16 cellular contexts compared by ENCODE assay signal in the genomic region with DNA sequence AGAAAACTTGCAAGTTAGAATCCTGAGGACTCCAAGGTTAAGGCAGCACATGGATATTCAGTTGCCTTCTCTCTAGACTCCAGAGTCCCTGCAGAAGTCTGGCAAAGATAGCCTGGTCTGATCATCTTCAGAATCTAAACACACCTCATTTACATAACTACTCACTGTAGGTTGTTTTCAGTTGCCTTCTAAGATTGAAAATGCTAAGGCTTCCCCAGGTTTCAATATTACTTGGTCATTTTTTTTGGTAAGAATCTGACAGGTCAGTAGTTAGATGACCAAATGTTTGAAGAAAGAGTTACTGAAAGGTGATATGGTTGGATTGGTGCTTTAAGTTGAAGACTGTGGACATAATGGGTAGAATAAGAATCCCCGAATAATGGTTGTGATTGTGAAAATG.
DNase-seq lines count a peak whose midpoint lies in the region; ATAC-seq, FAIRE-seq and TF ChIP-seq lines count a peak whose summit lies in the region.
"Had no signal": no experiment of that assay in that cellular context is flagged by ENCODE, and none has a peak within 500 bp of the region (broad histone marks: within the 10 kb centered on the region; RNA-seq: fewer than 3 reads in every experiment).

No MANE protein-coding gene starts in this region.

- H3K79me2 ChIP-seq in keratinocyte (ENCODE audit: control insufficient read depth, insufficient read depth, low read length): no peaks in the 10 kb centered on the region

- TF ChIP-seq CTCF in keratinocyte (optimal IDR thresholded peaks at IDR 0.05 in 1 of 3, IDR thresholded peaks at IDR 0.05 in 1 of 3, conservative IDR thresholded peaks at IDR 0.05 in 1 of 3; ENCODE audit: extremely low read depth in 1 of 3, insufficient read depth in 2 of 3, low read length in 3 of 3) (no peak), WERI-Rb-1 (IDR thresholded peaks at IDR 0.05; ENCODE audit: low read depth, low read length) (no peak)

- peaks cover 28% of the 10 kb centered on the region for H3K4me1 ChIP-seq in keratinocyte (ENCODE audit: control insufficient read depth, extremely low read depth, insufficient read depth, low read length)

- H4K20me1 ChIP-seq in keratinocyte (ENCODE audit: control insufficient read depth, extremely low read depth, insufficient read depth, low read length): no peaks in the 10 kb centered on the region

- H3K9me3 ChIP-seq in keratinocyte (ENCODE audit: control insufficient read depth, low read depth, low read length) (no peaks in the 10 kb centered on the region), WERI-Rb-1 (ENCODE audit: severe bottlenecking) (no peaks in the 10 kb centered on the region)
- H3K9me3 ChIP-seq: adrenal gland, neutrophil, tibial nerve had no signal

- H3K36me3 ChIP-seq in keratinocyte (ENCODE audit: control insufficient read depth in 2 of 2, extremely low read depth in 1 of 2, insufficient read depth in 2 of 2, low read length in 2 of 2) (no peaks in the 10 kb centered on the region), WERI-Rb-1 (no peaks in the 10 kb centered on the region)
- H3K36me3 ChIP-seq: adrenal gland, neutrophil, tibial nerve had no signal

- no peak overlapping the region for H3K4me2 ChIP-seq in keratinocyte (ENCODE audit: control insufficient read depth, extremely low read depth, insufficient read depth, low read depth, low read length)

- ATAC-seq in GM18858 (IDR thresholded peaks at IDR 0.05; ENCODE audit: unreplicated experiment) (peak; percentile 96), GM21619 (IDR thresholded peaks at IDR 0.05; ENCODE audit: unreplicated experiment) (peak; percentile 80), HG03196 (IDR thresholded peaks at IDR 0.05; ENCODE audit: unreplicated experiment) (peak; percentile 76)

- dilution Hi-C loops in keratinocyte (cut with MboI; ENCODE audit: extremely low pct_ligation_motif_present, low sequenced_read_pairs): no loop called here

- no peaks in the 10 kb centered on the region for H3K27me3 ChIP-seq in keratinocyte (ENCODE audit: control insufficient read depth, extremely low read depth, insufficient read depth, low read length)
- H3K27me3 ChIP-seq in WERI-Rb-1 (ENCODE audit: insufficient read depth, low read depth, severe bottlenecking): no peaks in the 10 kb centered on the region
- H3K27me3 ChIP-seq: adrenal gland, neutrophil, tibial nerve had no signal

- H3K9ac ChIP-seq in keratinocyte (ENCODE audit: control insufficient read depth, extremely low read depth, insufficient read depth, low read length): no peak overlapping the region

- FAIRE-seq in keratinocyte (lab: Jason Lieb, UNC): peak; percentile 13

- H3K4me3 ChIP-seq in keratinocyte (ENCODE audit: control insufficient read depth in 2 of 3, extremely low read depth in 1 of 3, insufficient read depth in 2 of 3, low read depth in 1 of 3, low read length in 3 of 3) (no peak overlapping the region), WERI-Rb-1 (ENCODE audit: low read depth, low read length) (no peak overlapping the region)
- H3K4me3 ChIP-seq: adrenal gland, tibial nerve had no signal

- H3K27ac ChIP-seq in keratinocyte (ENCODE audit: control insufficient read depth, insufficient read depth, low read length): no peak overlapping the region
- H3K27ac ChIP-seq in WERI-Rb-1: no peak overlapping the region
- H3K27ac ChIP-seq: adrenal gland, neutrophil, tibial nerve had no signal

- H2AFZ ChIP-seq in keratinocyte (ENCODE audit: control insufficient read depth, low read length): no peak overlapping the region

- no peaks in the 10 kb centered on the region for H3K9me1 ChIP-seq in keratinocyte (ENCODE audit: control insufficient read depth, extremely low read depth, insufficient read depth, low read length)

- DNase-seq in keratinocyte (ENCODE audit: low read depth, low spot score) (no peak), ureter (ENCODE audit: low spot score) (no peak), WERI-Rb-1 (no peak)
- DNase-seq in activated CD4-positive, CD25-positive, alpha-beta regulatory T cell treated with anti-CD3 and anti-CD28 coated beads, Interleukin-2, amount 50 U/mL, for 72 hours: no peak
- DNase-seq in activated T-cell treated with anti-CD3 and anti-CD28 coated beads, Interleukin-2, amount 50 U/mL, for 48 hours: no peak
- DNase-seq: activated CD4-positive, alpha-beta memory T cell treated with anti-CD3 and anti-CD28 coated beads for 36 hours; adrenal gland; CD4-positive, CD25-positive, alpha-beta regulatory T cell; KG1; NCI-H2171; stimulated activated CD4-positive, alpha-beta T cell treated with anti-CD3 and anti-CD28 coated beads, Interleukin-2, amount 100 ng/mL, for 48 hours had no signal
